Comparison of ENCODE assay signal across 8 cellular contexts in the genomic region with DNA sequence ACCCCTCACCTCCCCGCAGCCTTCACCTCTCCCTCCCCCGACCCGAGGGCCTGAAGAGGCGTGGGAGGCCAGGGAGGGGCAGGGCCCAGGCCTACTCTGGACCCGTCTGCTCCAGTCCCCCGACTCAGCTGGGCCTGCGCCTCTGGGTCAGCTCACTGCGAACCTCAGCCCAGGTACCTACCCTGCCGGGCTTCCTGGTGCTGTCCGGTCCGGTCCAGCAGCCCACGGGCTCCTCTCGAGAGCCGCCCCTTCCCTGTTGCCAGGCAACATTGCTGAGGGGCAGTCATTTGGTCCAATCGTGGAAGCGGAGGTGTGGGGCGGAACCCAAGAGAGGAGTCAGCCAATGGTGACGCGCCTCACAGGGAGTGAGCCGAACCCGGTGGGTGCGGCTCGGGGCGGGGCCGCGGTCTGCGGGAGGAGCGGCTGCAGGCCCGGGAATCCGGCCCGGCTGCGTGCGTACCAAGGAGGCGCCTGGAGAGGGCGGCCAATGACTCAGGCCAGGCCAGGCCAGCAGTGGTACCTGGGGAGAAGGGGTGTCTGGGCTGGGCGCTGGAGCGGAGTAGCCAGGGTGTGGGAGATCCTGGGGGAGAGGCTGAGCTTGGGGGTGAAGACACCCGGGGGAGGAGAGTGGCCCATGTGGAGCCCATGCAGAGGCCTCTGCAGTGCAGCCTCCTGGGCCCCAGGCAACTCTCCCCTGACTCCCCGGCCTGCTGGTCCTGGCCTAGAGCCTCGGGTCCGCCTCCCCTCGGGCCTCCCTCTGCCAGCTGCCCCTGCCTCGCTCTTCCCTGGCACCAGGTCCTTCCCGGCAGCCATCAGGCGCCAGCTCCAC. TPM values are rescaled to one million over a fixed set of nuclear protein-coding genes. Genes with fewer than 3 reads are reported as not detected.
DNase-seq lines count a peak whose midpoint lies in the region; ATAC-seq and TF ChIP-seq lines count a peak whose summit lies in the region.

A gene with protein sequence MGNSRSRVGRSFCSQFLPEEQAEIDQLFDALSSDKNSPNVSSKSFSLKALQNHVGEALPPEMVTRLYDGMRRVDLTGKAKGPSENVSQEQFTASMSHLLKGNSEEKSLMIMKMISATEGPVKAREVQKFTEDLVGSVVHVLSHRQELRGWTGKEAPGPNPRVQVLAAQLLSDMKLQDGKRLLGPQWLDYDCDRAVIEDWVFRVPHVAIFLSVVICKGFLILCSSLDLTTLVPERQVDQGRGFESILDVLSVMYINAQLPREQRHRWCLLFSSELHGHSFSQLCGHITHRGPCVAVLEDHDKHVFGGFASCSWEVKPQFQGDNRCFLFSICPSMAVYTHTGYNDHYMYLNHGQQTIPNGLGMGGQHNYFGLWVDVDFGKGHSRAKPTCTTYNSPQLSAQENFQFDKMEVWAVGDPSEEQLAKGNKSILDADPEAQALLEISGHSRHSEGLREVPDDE (minus strand): TSS at position 240 of the 829 bp plus-strand sequence. CDS start 6,573 bp downstream, outside the sequence.

- H3K4me1 Mint-ChIP-seq in Calu3 (ENCODE audit: low read depth, unreplicated experiment), result peaks cover 62% of the 10 kb centered on the region
- H3K4me1 Mint-ChIP-seq in activated T-helper 2 cell treated with anti-CD3 and anti-CD28 coated beads, Interferon-gamma antibody, Interleukin-2, Interleukin-4, amounts not matched to agents 10 μg/mL and 5 μg/mL and 100 μg/mL, durations not matched to agents 14 hours and 24 hours and 36 hours (ENCODE audit: low read depth), result peaks cover 44% of the 10 kb centered on the region
- H3K4me1 Mint-ChIP-seq in natural killer cell, result peaks cover 5 to 30% of the 10 kb centered on the region in 2 donors

- POLR2A ChIA-PET in RWPE1 (lab: Yijun Ruan, JAX; ENCODE audit: low non-redundant PET), result no interaction called here

- TSS peak; percentile 55 for BruUV-seq in Calu3 (replicated peaks; lab: Mats Ljungman, UMichigan)

- ATAC-seq in GM21360 (IDR thresholded peaks at IDR 0.05; ENCODE audit: unreplicated experiment) (peak; percentile 93), natural killer cell (peak; percentile 96 to 97 (median 96))

- intact Hi-C loops in Calu3 (cut with micrococcal nuclease; ENCODE audit: unreplicated experiment) (no loop called here), natural killer cell (cut with micrococcal nuclease) (loop anchor here (5.0 kb wide), 1 partner anchor 547 kb away; no protein-coding TSS in a partner anchor)
- intact Hi-C loops in activated T-helper 2 cell treated with anti-CD3 and anti-CD28 coated beads, Interferon-gamma antibody, Interleukin-2, Interleukin-4, amounts not matched to agents 10 μg/mL and 5 μg/mL and 100 μg/mL, durations not matched to agents 14 hours and 24 hours and 36 hours (cut with micrococcal nuclease), result loop anchor here (5.0 to 10.0 kb wide), 2 partner anchors 223 to 420 kb away; no protein-coding TSS in a partner anchor

- DNase-seq in Calu3, result peak; percentile 100
- DNase-seq in HT1080 (ENCODE audit: low read depth), result peak; percentile 98
- peak; percentile 99 for DNase-seq in RWPE1 (ENCODE audit: low spot score)
- peak; percentile 96 for DNase-seq in activated T-helper 2 cell treated with anti-CD3 and anti-CD28 coated beads, Interferon-gamma antibody, Interleukin-2, Interleukin-4, amounts not matched to agents 10 μg/mL and 5 μg/mL and 100 μg/mL, durations not matched to agents 14 hours and 24 hours and 36 hours (ENCODE audit: low spot score)
- peak; percentile 97 for DNase-seq in fibroblast of mammary gland (ENCODE audit: low read depth)
- peak; percentile 96 for DNase-seq in natural killer cell
- peak; percentile 96 for DNase-seq in stimulated activated naive CD4-positive, alpha-beta T cell treated with Interleukin-2 at 50 U/mL for 16 hours (lab: John Stamatoyannopoulos, UW)

- TF ChIP-seq CTCF in Calu3 (IDR thresholded peaks at IDR 0.05; ENCODE audit: unreplicated experiment), result no peak
- TF ChIP-seq CTCF in RWPE1 (conservative IDR thresholded peaks at IDR 0.05; ENCODE audit: low read depth), result no peak
- TF ChIP-seq CTCF in fibroblast of mammary gland (conservative IDR thresholded peaks at IDR 0.05; ENCODE audit: control insufficient read depth, insufficient read depth, low read depth, low read length), result no peak
- TF ChIP-seq CTCF in natural killer cell (IDR thresholded peaks at IDR 0.05), result no peak

- no peaks in the 10 kb centered on the region for H3K27me3 Mint-ChIP-seq in Calu3 (ENCODE audit: unreplicated experiment)
- no peaks in the 10 kb centered on the region for H3K27me3 Mint-ChIP-seq in activated T-helper 2 cell treated with anti-CD3 and anti-CD28 coated beads, Interferon-gamma antibody, Interleukin-2, Interleukin-4, amounts not matched to agents 10 μg/mL and 5 μg/mL and 100 μg/mL, durations not matched to agents 14 hours and 24 hours and 36 hours (ENCODE audit: low read depth)
- peaks cover 0 to 8% of the 10 kb centered on the region in 2 donors for H3K27me3 Mint-ChIP-seq in natural killer cell (ENCODE audit: low read depth in 2 of 2)

- H3K36me3 Mint-ChIP-seq in Calu3 (ENCODE audit: insufficient read depth, unreplicated experiment) (peaks cover 34% of the 10 kb centered on the region), natural killer cell (no peaks in the 10 kb centered on the region)
- H3K36me3 Mint-ChIP-seq in activated T-helper 2 cell treated with anti-CD3 and anti-CD28 coated beads, Interferon-gamma antibody, Interleukin-2, Interleukin-4, amounts not matched to agents 10 μg/mL and 5 μg/mL and 100 μg/mL, durations not matched to agents 14 hours and 24 hours and 36 hours (ENCODE audit: low read depth), result peaks cover 12% of the 10 kb centered on the region

- peak within 1 kb of the TSS; percentile 98 for H3K27ac ChIP-seq in RWPE1

- CTCF ChIA-PET in Calu3 (lab: Charles Lee), result interaction anchor here (1.1 to 2.0 kb wide), 4 partner anchors 8 to 138 kb away, joined by 3 to 12 read pairs (median 6); no protein-coding TSS in a partner anchor
- CTCF ChIA-PET in RWPE1 (lab: Yijun Ruan, JAX), result interaction anchor here (0.7 to 2.1 kb wide), 5 partner anchors 15 to 466 kb away, joined by 3 to 8 read pairs (median 4); no protein-coding TSS in a partner anchor

- H3K4me3 Mint-ChIP-seq in Calu3 (ENCODE audit: low read depth, unreplicated experiment) (peak within 1 kb of the TSS; percentile 91), natural killer cell (peak within 1 kb of the TSS; percentile 91)
- peak within 1 kb of the TSS; percentile 88 for H3K4me3 Mint-ChIP-seq in activated T-helper 2 cell treated with anti-CD3 and anti-CD28 coated beads, Interferon-gamma antibody, Interleukin-2, Interleukin-4, amounts not matched to agents 10 μg/mL and 5 μg/mL and 100 μg/mL, durations not matched to agents 14 hours and 24 hours and 36 hours (ENCODE audit: low read depth)

- H3K27ac Mint-ChIP-seq in Calu3 (ENCODE audit: unreplicated experiment) (peak within 1 kb of the TSS; percentile 70), natural killer cell (peak within 1 kb of the TSS; percentile 65 to 80)
- peak within 1 kb of the TSS; percentile 89 for H3K27ac Mint-ChIP-seq in activated T-helper 2 cell treated with anti-CD3 and anti-CD28 coated beads, Interferon-gamma antibody, Interleukin-2, Interleukin-4, amounts not matched to agents 10 μg/mL and 5 μg/mL and 100 μg/mL, durations not matched to agents 14 hours and 24 hours and 36 hours

- H3K9me3 Mint-ChIP-seq in Calu3 (ENCODE audit: low read depth, unreplicated experiment) (no peaks in the 10 kb centered on the region), natural killer cell (no peaks in the 10 kb centered on the region)
- no peaks in the 10 kb centered on the region for H3K9me3 Mint-ChIP-seq in activated T-helper 2 cell treated with anti-CD3 and anti-CD28 coated beads, Interferon-gamma antibody, Interleukin-2, Interleukin-4, amounts not matched to agents 10 μg/mL and 5 μg/mL and 100 μg/mL, durations not matched to agents 14 hours and 24 hours and 36 hours

- peak within 1 kb of the TSS; percentile 94 for H3K4me3 ChIP-seq in fibroblast of mammary gland (ENCODE audit: control insufficient read depth, low read depth, low read length)

RNA-seq across cellular contexts. Expression of the gene that starts here (rescaled TPM):
- total RNA-seq in Calu3 (2022), result 27.6 and 29.5 TPM in 2 replicates
- total RNA-seq in HT1080 (2014; rRNA removed; shearing (Covaris generic)), result 15.6 and 27.8 TPM in 2 replicates
- polyA plus RNA-seq in HT1080 (2015; cell fraction: cytosol; rRNA removed), result 23.7 and 27.5 TPM in 2 replicates
- 57.0 and 63.1 TPM in 2 replicates for polyA plus RNA-seq in HT1080 (2015; cell fraction: nucleus; rRNA removed)
- total RNA-seq in activated T-helper 2 cell treated with anti-CD3 and anti-CD28 coated beads, Interferon-gamma antibody, Interleukin-2, Interleukin-4, amounts not matched to agents 10 μg/mL and 5 μg/mL and 100 μg/mL, durations not matched to agents 14 hours and 24 hours and 36 hours, result 15.4 and 19.4 TPM in 2 replicates
- 1 to 10 TPM; 4.8 to 8.5 (median 4.8) TPM for total RNA-seq in natural killer cell

Comparison
In these comparisons a context has a peak if more than half of its experiments do, and no peak if none do; other contexts are left out.
1. Peak in every context shown above with its lines: DNase-seq, ATAC-seq, H3K4me3 ChIP-seq and H3K27ac ChIP-seq.